ENCODE assay signal across 18 cellular contexts in the genomic region with DNA sequence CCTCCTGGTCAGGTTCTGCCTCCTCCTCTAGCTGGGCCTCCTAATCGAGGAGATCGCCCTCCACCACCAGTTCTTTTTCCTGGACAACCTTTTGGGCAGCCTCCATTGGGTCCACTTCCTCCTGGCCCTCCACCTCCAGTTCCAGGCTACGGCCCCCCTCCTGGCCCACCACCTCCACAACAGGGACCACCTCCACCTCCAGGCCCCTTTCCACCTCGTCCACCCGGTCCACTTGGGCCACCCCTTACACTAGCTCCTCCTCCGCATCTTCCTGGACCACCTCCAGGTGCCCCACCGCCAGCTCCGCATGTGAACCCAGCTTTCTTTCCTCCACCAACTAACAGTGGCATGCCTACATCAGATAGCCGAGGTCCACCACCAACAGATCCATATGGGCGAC. TPM values are rescaled to one million over a fixed set of nuclear protein-coding genes. Genes with fewer than 3 reads are reported as not detected.
DNase-seq lines count a peak whose midpoint lies in the region; ATAC-seq and TF ChIP-seq lines count a peak whose summit lies in the region.
"Had no signal": no experiment of that assay in that cellular context is flagged by ENCODE, and none has a peak within 500 bp of the region (broad histone marks: within the 10 kb centered on the region; RNA-seq: fewer than 3 reads in every experiment).

No MANE protein-coding gene starts in this region.

- TF ChIP-seq CTCF in WTC11 (IDR thresholded peaks at IDR 0.05) (no peak), type B pancreatic cell (conservative IDR thresholded peaks at IDR 0.05) (no peak)

- no peak overlapping the region for H3K4ac ChIP-seq in mesenchymal stem cell (ENCODE audit: low read depth in 1 of 2, low read length in 2 of 2)

- peaks cover 17% of the 10 kb centered on the region for H3K79me1 ChIP-seq in mesenchymal stem cell (replicated peaks; ENCODE audit: low read length, poor library complexity, severe bottlenecking)

- CTCF ChIA-PET in WTC11 (lab: Charles Lee), result no interaction called here

- H3K4me3 Mint-ChIP-seq in WTC11, result no peak overlapping the region
- H3K4me3 Mint-ChIP-seq in type B pancreatic cell, result no peak overlapping the region
- H3K4me3 Mint-ChIP-seq: CD14-positive monocyte had no signal

- H3K27me3 ChIP-seq in mesenchymal stem cell (ENCODE audit: control insufficient read depth in 1 of 2, insufficient read depth in 1 of 2, low read length in 2 of 2), result no peaks in the 10 kb centered on the region
- H3K27me3 ChIP-seq in H7 (ENCODE audit: control insufficient read depth, insufficient read depth, low read length), result no peaks in the 10 kb centered on the region

- no peak overlapping the region for H2BK12ac ChIP-seq in mesenchymal stem cell (ENCODE audit: low read length in 2 of 2)

- no peak overlapping the region for H4K8ac ChIP-seq in mesenchymal stem cell (ENCODE audit: low read length)

- POLR2A ChIA-PET in WTC11 (lab: Charles Lee), result no interaction called here

- H2AFZ ChIP-seq in mesenchymal stem cell (ENCODE audit: low read depth, low read length), result no peak overlapping the region

- WGBS in mesenchymal stem cell, result 98% methylated on average over 10 of the region's 10 CpGs

- no peaks in the 10 kb centered on the region for H3K4me1 Mint-ChIP-seq in WTC11
- H3K4me1 Mint-ChIP-seq in type B pancreatic cell (ENCODE audit: unreplicated experiment), result no peaks in the 10 kb centered on the region

- H3K9ac ChIP-seq in mesenchymal stem cell (ENCODE audit: low read length), result no peak overlapping the region

- H3K9me3 Mint-ChIP-seq in WTC11 (no peaks in the 10 kb centered on the region), type B pancreatic cell (no peaks in the 10 kb centered on the region)
- H3K9me3 Mint-ChIP-seq: CD14-positive monocyte had no signal

- H3K36me3 Mint-ChIP-seq in WTC11, result peaks cover 74% of the 10 kb centered on the region
- H3K36me3 Mint-ChIP-seq in type B pancreatic cell, result peaks cover 60% of the 10 kb centered on the region

- H3K4me2 ChIP-seq in mesenchymal stem cell (ENCODE audit: low read length, poor library complexity, severe bottlenecking), result no peak overlapping the region

- H3K14ac ChIP-seq in mesenchymal stem cell (ENCODE audit: low read length in 2 of 2), result no peak overlapping the region

- no peak for DNase-seq in Right ventricle myocardium inferior (ENCODE audit: missing footprints)
- no peak for DNase-seq in cardiac septum (ENCODE audit: low spot score)
- no peak for DNase-seq in WTC11 (ENCODE audit: low spot score)
- DNase-seq in mesenchymal stem cell, result no peak
- DNase-seq in type B pancreatic cell (ENCODE audit: extremely low spot score, unreplicated experiment), result no peak
- no peak for DNase-seq in NCI-H2196 treated with DMSO at 0.1 percent for 48 hours (lab: John Stamatoyannopoulos, UW; ENCODE audit: unreplicated experiment)
- DNase-seq in H7, result no peak
- DNase-seq: ACHN, AML-193, COR-L47, DMS153, NCI-H1417, NCI-H187 treated with DMSO at 0.1 percent for 48 hours, NCI-H446, NCI-H69, OCI-M1 had no signal

- ATAC-seq in Right ventricle myocardium inferior (peak; percentile 23), WTC11 (no peak), HG02840 (IDR thresholded peaks at IDR 0.05; ENCODE audit: low FRiP score, unreplicated experiment) (no peak)

- no peak overlapping the region for H2AK5ac ChIP-seq in mesenchymal stem cell (ENCODE audit: low read length, severe bottlenecking)

- H3K23ac ChIP-seq in mesenchymal stem cell (ENCODE audit: low read length in 2 of 2), result no peak overlapping the region

- H3K18ac ChIP-seq in mesenchymal stem cell (ENCODE audit: low read depth in 1 of 2, low read length in 2 of 2), result no peak overlapping the region

- no peak overlapping the region for H2BK120ac ChIP-seq in mesenchymal stem cell (ENCODE audit: low read depth, low read length)

- H3K27me3 Mint-ChIP-seq in WTC11 (ENCODE audit: low read depth), result no peaks in the 10 kb centered on the region
- no peaks in the 10 kb centered on the region for H3K27me3 Mint-ChIP-seq in type B pancreatic cell

- intact Hi-C loops in Right ventricle myocardium inferior (cut with DNase I) (loop anchor here (10.0 kb wide), 2 partner anchors 454 to 924 kb away; a partner anchor contains a TSS), cardiac septum (cut with DNase I) (no loop called here)

- no peak overlapping the region for H2BK5ac ChIP-seq in mesenchymal stem cell (ENCODE audit: low read depth, low read length, poor library complexity, severe bottlenecking)

- H3K4me1 ChIP-seq in mesenchymal stem cell (ENCODE audit: control insufficient read depth, insufficient read depth, low read depth, low read length), result no peaks in the 10 kb centered on the region

- peak overlapping the region; percentile 4 for H4K91ac ChIP-seq in mesenchymal stem cell (ENCODE audit: low read length)

- H3K27ac ChIP-seq in mesenchymal stem cell (ENCODE audit: low read length, poor library complexity, severe bottlenecking), result no peak overlapping the region

- H3K4me3 ChIP-seq in mesenchymal stem cell (ENCODE audit: insufficient read depth in 1 of 2, low read depth in 1 of 2, low read length in 2 of 2) (no peak overlapping the region), H7 (ENCODE audit: insufficient read depth, low read depth, low read length) (no peak overlapping the region)

- 0 out of 2 replicates have a peak overlapping the region, but pooled peaks have one; percentile 57 for H3K27ac Mint-ChIP-seq in WTC11
- peak overlapping the region; percentile 51 for H3K27ac Mint-ChIP-seq in type B pancreatic cell

- H2BK15ac ChIP-seq in mesenchymal stem cell (ENCODE audit: low read depth, poor library complexity, severe bottlenecking), result no peak overlapping the region

- no peaks in the 10 kb centered on the region for H3K9me3 ChIP-seq in mesenchymal stem cell (ENCODE audit: control insufficient read depth, low read length)

- H3K36me3 ChIP-seq in mesenchymal stem cell (ENCODE audit: control insufficient read depth in 1 of 2, insufficient read depth in 2 of 2, low read depth in 1 of 2, low read length in 2 of 2) (peaks cover 13 to 86% of the 10 kb centered on the region in 2 experiments), H7 (replicated peaks; ENCODE audit: control insufficient read depth, insufficient read depth, low read length) (peaks cover 51% of the 10 kb centered on the region)

TF ChIP-seq in WTC11, 78 proteins besides CTCF, POLR2A, EP300 and RAD21 (continues in another document):
- TF ChIP-seq ZNF263 (CRISPR knock-in tag; IDR thresholded peaks at IDR 0.05; ENCODE audit: low read depth) (no peak), ATF1 (CRISPR knock-in tag; IDR thresholded peaks at IDR 0.05) (no peak), TEAD4 (CRISPR knock-in tag; IDR thresholded peaks at IDR 0.05) (no peak), TEAD1 (CRISPR knock-in tag; IDR thresholded peaks at IDR 0.05) (no peak), NR3C1 (CRISPR knock-in tag; conservative IDR thresholded peaks at IDR 0.05; ENCODE audit: low read depth) (no peak), CBFB (CRISPR knock-in tag; IDR thresholded peaks at IDR 0.05; ENCODE audit: low read depth) (no peak)
- TF ChIP-seq, protein P1, sequence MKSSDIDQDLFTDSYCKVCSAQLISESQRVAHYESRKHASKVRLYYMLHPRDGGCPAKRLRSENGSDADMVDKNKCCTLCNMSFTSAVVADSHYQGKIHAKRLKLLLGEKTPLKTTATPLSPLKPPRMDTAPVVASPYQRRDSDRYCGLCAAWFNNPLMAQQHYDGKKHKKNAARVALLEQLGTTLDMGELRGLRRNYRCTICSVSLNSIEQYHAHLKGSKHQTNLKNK (CRISPR knock-in tag; IDR thresholded peaks at IDR 0.05), result no peak
- TF ChIP-seq, protein P2, sequence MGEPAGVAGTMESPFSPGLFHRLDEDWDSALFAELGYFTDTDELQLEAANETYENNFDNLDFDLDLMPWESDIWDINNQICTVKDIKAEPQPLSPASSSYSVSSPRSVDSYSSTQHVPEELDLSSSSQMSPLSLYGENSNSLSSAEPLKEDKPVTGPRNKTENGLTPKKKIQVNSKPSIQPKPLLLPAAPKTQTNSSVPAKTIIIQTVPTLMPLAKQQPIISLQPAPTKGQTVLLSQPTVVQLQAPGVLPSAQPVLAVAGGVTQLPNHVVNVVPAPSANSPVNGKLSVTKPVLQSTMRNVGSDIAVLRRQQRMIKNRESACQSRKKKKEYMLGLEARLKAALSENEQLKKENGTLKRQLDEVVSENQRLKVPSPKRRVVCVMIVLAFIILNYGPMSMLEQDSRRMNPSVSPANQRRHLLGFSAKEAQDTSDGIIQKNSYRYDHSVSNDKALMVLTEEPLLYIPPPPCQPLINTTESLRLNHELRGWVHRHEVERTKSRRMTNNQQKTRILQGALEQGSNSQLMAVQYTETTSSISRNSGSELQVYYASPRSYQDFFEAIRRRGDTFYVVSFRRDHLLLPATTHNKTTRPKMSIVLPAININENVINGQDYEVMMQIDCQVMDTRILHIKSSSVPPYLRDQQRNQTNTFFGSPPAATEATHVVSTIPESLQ (CRISPR knock-in tag; IDR thresholded peaks at IDR 0.05), result no peak

RNA-seq across cellular contexts. Expression of a gene that starts 19.3 kb away (rescaled TPM):
- total RNA-seq in Right ventricle myocardium inferior (29.3 TPM), cardiac septum (35.4 TPM), WTC11 (2021) (124 to 134 TPM (median 132 TPM) in 3 replicates), type B pancreatic cell (ENCODE audit: low replicate concordance) (76.9 and 128 TPM in 2 replicates)
- 40.5 TPM for polyA plus RNA-seq in mesenchymal stem cell (2013, experiment 1 of 2)
- 41.1 TPM for polyA plus RNA-seq in mesenchymal stem cell (2013, experiment 2 of 2)
- total RNA-seq in H7 (2014; rRNA removed; shearing (Covaris generic)), result 38.0 and 51.5 TPM in 2 replicates
